In the genomic region with DNA sequence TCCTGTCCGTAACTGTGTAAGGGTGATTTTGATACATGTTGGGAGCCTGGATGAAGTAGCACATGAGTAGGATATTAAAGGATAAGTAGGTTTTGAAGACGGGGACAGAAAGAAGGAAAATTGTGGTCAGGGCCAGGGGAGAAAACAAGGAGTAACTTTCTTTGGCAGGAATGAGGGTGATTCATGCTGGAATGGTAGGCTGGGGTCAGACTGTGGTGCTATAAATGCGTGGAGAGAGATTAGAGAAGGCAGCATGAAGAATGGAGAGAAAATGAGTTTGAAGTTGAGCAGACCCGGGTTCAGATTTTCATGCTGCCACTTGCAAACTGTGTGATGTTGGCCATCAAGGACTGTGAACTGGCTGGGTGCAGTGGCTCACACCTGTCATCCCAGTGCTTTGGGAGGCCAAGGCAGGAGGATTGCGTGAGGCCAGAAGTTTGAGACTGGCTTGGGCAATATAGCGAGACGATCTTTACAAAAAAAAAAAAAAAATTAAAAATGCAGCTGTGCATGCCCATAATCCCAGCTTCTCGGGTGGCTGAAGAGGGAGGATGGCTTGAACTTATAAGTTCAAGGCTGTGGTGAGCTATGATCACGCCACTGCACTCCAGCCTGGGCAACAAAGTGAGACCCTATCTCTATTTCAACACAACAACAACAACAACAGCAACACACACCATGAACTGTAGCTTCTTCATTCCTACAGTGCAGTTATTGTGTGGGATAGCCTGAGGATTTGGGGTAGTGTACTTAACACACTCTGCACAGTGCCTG, we compare ENCODE assay signal across 1 cellular context.
TF ChIP-seq lines count a peak whose summit lies in the region.

No MANE protein-coding gene starts in this region.

TF ChIP-seq in endothelial cell of umbilical vein, 7 proteins besides CTCF, POLR2A, EP300 and RAD21:
- TF ChIP-seq JUN (IDR thresholded peaks at IDR 0.05; ENCODE audit: borderline replicate concordance, insufficient read depth, insufficient read length, low read depth) (peak; percentile 38), FOS (IDR thresholded peaks at IDR 0.05; ENCODE audit: borderline replicate concordance, insufficient read depth, low read length) (peak; percentile 69), POLR2AphosphoS5 (IDR thresholded peaks at IDR 0.05; ENCODE audit: insufficient read depth, low read depth, low read length) (peak; percentile 16)
- TF ChIP-seq, protein P1, sequence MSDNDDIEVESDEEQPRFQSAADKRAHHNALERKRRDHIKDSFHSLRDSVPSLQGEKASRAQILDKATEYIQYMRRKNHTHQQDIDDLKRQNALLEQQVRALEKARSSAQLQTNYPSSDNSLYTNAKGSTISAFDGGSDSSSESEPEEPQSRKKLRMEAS (IDR thresholded peaks at IDR 0.05; ENCODE audit: insufficient read depth, insufficient read length): no peak
